ENCODE assay signal across 8 cellular contexts in the genomic region with DNA sequence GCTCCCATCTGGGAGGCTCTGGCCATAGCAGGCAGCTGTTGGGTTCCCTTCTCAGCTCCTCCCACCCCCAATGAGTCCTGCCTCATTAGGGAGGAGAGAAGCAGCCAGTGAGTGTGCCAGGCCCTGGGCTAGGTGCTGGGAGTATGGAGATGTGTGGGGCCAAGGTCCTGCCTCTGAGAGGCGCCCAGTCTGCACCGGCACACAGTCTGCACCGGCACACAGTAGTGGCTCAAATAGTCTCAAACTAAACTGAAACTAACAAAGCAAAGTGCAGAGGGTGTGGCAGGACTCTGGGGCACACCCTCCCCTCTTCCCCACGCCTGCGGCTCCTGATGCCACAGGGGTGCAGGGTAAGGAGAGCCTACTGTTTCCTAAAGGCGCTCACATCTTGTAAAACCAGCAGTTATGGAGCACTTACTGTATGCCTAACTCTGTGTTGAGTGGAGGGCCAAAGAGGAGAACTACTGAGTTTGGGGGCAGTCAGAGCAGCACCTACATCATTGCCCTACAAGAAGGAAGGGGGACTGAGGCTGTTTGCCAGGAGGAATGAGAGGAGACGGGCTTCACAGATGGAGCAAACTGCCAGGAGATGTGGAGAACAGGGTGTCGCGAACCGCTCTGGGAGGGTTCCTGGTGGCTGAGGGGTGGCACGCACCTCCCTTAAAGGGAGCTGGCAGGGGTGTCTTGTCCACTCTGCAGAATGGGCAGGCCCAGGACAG. TPM values are rescaled to one million over a fixed set of nuclear protein-coding genes. Genes with fewer than 3 reads are reported as not detected.
DNase-seq lines count a peak whose midpoint lies in the region; ATAC-seq and TF ChIP-seq lines count a peak whose summit lies in the region.

No MANE protein-coding gene starts in this region.

- intact Hi-C loops in colonic mucosa (cut with DNase I) (no loop called here), cardiac septum (cut with DNase I) (no loop called here)

- H3K27ac Mint-ChIP-seq in nephron: peak overlapping the region; percentile 80 to 100 (median 93)

- H3K4me3 ChIP-seq in DND-41 (ENCODE audit: low read depth in 1 of 2, low read length in 2 of 2) (no peak overlapping the region), NB4 (ENCODE audit: low read depth, low read length) (peak overlapping the region; percentile 30), colonic mucosa (peak overlapping the region; percentile 48)

- H3K9me3 ChIP-seq in DND-41 (ENCODE audit: insufficient read depth, low read length, severe bottlenecking) (no peaks in the 10 kb centered on the region), colonic mucosa (no peaks in the 10 kb centered on the region)

- H3K9ac ChIP-seq in DND-41 (ENCODE audit: low read depth, low read length): peak overlapping the region; percentile 60; the same call in 1 of the 2 replicates
- H3K9ac ChIP-seq in colonic mucosa (ENCODE audit: low read depth in 2 of 2, low read length in 2 of 2): peak overlapping the region; percentile 92 to 100

- no peaks in the 10 kb centered on the region for H3K27me3 Mint-ChIP-seq in nephron (ENCODE audit: low read depth)

- no peaks in the 10 kb centered on the region; the same call in 1 of the 2 replicates for H3K36me3 ChIP-seq in DND-41 (ENCODE audit: insufficient read depth, low read length)
- H3K36me3 ChIP-seq in colonic mucosa: peaks cover 4% of the 10 kb centered on the region

- ATAC-seq in DND-41 (ENCODE audit: insufficient read depth, low read depth) (no peak), GM21723 (IDR thresholded peaks at IDR 0.05; ENCODE audit: unreplicated experiment) (no peak), HG03045 (IDR thresholded peaks at IDR 0.05; ENCODE audit: unreplicated experiment) (no peak)

- peak overlapping the region; percentile 86 to 91 (median 89) for H3K4me3 Mint-ChIP-seq in nephron

- 0 out of 2 replicates have a peak overlapping the region, but pooled peaks have one; percentile 55 for H2AFZ ChIP-seq in DND-41 (ENCODE audit: low read depth, low read length)

- TF ChIP-seq CTCF in DND-41 (IDR thresholded peaks at IDR 0.05; ENCODE audit: borderline replicate concordance, extremely low read depth, low read length, poor library complexity, severe bottlenecking) (no peak), NB4 (IDR thresholded peaks at IDR 0.05; ENCODE audit: low read depth, low read length) (no peak), colonic mucosa (IDR thresholded peaks at IDR 0.05) (no peak), nephron (IDR thresholded peaks at IDR 0.05; ENCODE audit: unreplicated experiment in 3 of 3) (no peak)

- no peak for TF ChIP-seq POLR2A in NB4 (IDR thresholded peaks at IDR 0.05; ENCODE audit: extremely low read depth, insufficient read length)

- H3K9me3 Mint-ChIP-seq in nephron: no peaks in the 10 kb centered on the region

- H3K4me2 ChIP-seq in DND-41 (ENCODE audit: insufficient read depth, low read length): peak overlapping the region; percentile 98; the same call in 1 of the 2 replicates

- H3K27me3 ChIP-seq in DND-41 (ENCODE audit: insufficient read depth, low read length, poor library complexity) (peaks cover 3% of the 10 kb centered on the region), colonic mucosa (no peaks in the 10 kb centered on the region)

- no peaks in the 10 kb centered on the region for H3K79me2 ChIP-seq in DND-41 (ENCODE audit: insufficient read depth, low read length)

- H3K4me1 Mint-ChIP-seq in nephron: peaks cover 45% of the 10 kb centered on the region

- H3K27ac ChIP-seq in DND-41 (ENCODE audit: low read length) (no peak overlapping the region), colonic mucosa (peak overlapping the region; percentile 79)

- H4K20me1 ChIP-seq in DND-41 (ENCODE audit: insufficient read depth, low read length): no peaks in the 10 kb centered on the region; the same call in 1 of the 2 replicates

- H3K36me3 Mint-ChIP-seq in nephron (ENCODE audit: low read depth): peaks cover 3% of the 10 kb centered on the region

- H3K4me1 ChIP-seq in DND-41 (ENCODE audit: insufficient read depth, low read length) (peaks cover 54% of the 10 kb centered on the region), colonic mucosa (peaks cover 45% of the 10 kb centered on the region)

- peak; percentile 15 for DNase-seq in DND-41
- no peak for DNase-seq in NB4 (ENCODE audit: low read depth)
- peak; percentile 85 for DNase-seq in colonic mucosa
- no peak for DNase-seq in COLO829 (ENCODE audit: low spot score)
- no peak for DNase-seq in cardiac septum (ENCODE audit: low spot score)

RNA-seq across cellular contexts. Expression of gene SH3BP1, which starts 1.0 kb away (rescaled TPM):
- total RNA-seq in colonic mucosa (100 to 1,000 TPM in 1 of 2 donors, 10 to 100 TPM in 1; 91.8 to 125 TPM), cardiac septum (2.3 TPM)

RNA-seq across cellular contexts. Expression of gene PDXP, which starts 20.0 kb away (rescaled TPM):
- total RNA-seq in colonic mucosa (10 to 100 TPM; 24.5 to 34.0 TPM), cardiac septum (24.1 TPM)

RNA-seq across cellular contexts. Expression of gene GGA1, which starts 29.9 kb away (rescaled TPM):
- total RNA-seq in colonic mucosa (10 to 100 TPM; 45.7 to 90.2 TPM), cardiac septum (32.5 TPM)

RNA-seq across cellular contexts. Expression of gene LGALS1, which starts 36.9 kb away (rescaled TPM):
- total RNA-seq in colonic mucosa: 100 to 1,000 TPM in 1 of 2 donors, 10 to 100 TPM in 1; 83.3 to 222 TPM
- 1,015 TPM for total RNA-seq in cardiac septum

RNA-seq across cellular contexts. Expression of gene NOL12, which starts 47.6 kb away (rescaled TPM):
- 10 to 100 TPM; 25.2 to 48.4 TPM for total RNA-seq in colonic mucosa
- 15.2 TPM for total RNA-seq in cardiac septum

Comparison
In these comparisons a context has a peak if more than half of its experiments do, and no peak if none do; other contexts are left out.
1. DNase-seq: peak in DND-41 (single experiment) and colonic mucosa (single experiment); none in NB4 (single experiment), COLO829 (single experiment) and cardiac septum (single experiment).
2. H3K4me3 ChIP-seq: peak in NB4 (single experiment) and colonic mucosa (single experiment); none in DND-41 (0 of 2).
3. RNA of gene SH3BP1, which starts 1.0 kb away (total RNA-seq): 91.8 to 125 TPM in colonic mucosa; 2.3 TPM in cardiac septum (single experiment); every median in the first group is over 10 times any median in the second.